1 cellular context compared by ENCODE assay signal in genomic region chr7:5536269-5536668, GRCh38.
TF ChIP-seq lines count a peak whose summit lies in the region.

No MANE protein-coding gene starts in this region.

TF ChIP-seq in HEK293, 187 proteins besides CTCF, POLR2A, EP300 and RAD21 (continued from another document):
- TF ChIP-seq REST (tag by site-specific recombination; IDR thresholded peaks at IDR 0.05), result peak; percentile 45; the same call in 1 of the 2 replicates
- TF ChIP-seq ZNF404 (tag by site-specific recombination; IDR thresholded peaks at IDR 0.05), result 0 out of 2 replicates have a peak, but pooled peaks have one; percentile 12
- 0 out of 2 replicates have a peak, but pooled peaks have one; percentile 26 for TF ChIP-seq GFI1B (tag by site-specific recombination; IDR thresholded peaks at IDR 0.05)
- TF ChIP-seq ZNF623 (tag by site-specific recombination; IDR thresholded peaks at IDR 0.05), result peak; percentile 71
- TF ChIP-seq ZNF558 (tag by site-specific recombination; IDR thresholded peaks at IDR 0.05), result peak; percentile 64; the same call in 1 of the 2 replicates
- peak; percentile 57 for TF ChIP-seq ZBTB8A (tag by site-specific recombination; IDR thresholded peaks at IDR 0.05)
- peak; percentile 68 for TF ChIP-seq ZBTB11 (tag by site-specific recombination; conservative IDR thresholded peaks at IDR 0.05; ENCODE audit: low read depth)
- peak; percentile 58; the same call in 1 of the 2 replicates for TF ChIP-seq ZNF560 (tag by site-specific recombination; IDR thresholded peaks at IDR 0.05; ENCODE audit: borderline replicate concordance)
- peak; percentile 34; the same call in 1 of the 2 replicates for TF ChIP-seq RBAK (tag by site-specific recombination; IDR thresholded peaks at IDR 0.05)
- TF ChIP-seq ZNF202 (tag by site-specific recombination; IDR thresholded peaks at IDR 0.05; ENCODE audit: borderline replicate concordance), result 0 out of 2 replicates have a peak, but pooled peaks have one; percentile 39
- TF ChIP-seq ZNF266 (tag by site-specific recombination; IDR thresholded peaks at IDR 0.05; ENCODE audit: low read depth), result peak; percentile 55; the same call in 1 of the 2 replicates
- TF ChIP-seq ZNF433 (tag by site-specific recombination; IDR thresholded peaks at IDR 0.05; ENCODE audit: low read depth), result peak; percentile 35; the same call in 1 of the 2 replicates
